ENCODE assay signal across 18 cellular contexts in the genomic region with DNA sequence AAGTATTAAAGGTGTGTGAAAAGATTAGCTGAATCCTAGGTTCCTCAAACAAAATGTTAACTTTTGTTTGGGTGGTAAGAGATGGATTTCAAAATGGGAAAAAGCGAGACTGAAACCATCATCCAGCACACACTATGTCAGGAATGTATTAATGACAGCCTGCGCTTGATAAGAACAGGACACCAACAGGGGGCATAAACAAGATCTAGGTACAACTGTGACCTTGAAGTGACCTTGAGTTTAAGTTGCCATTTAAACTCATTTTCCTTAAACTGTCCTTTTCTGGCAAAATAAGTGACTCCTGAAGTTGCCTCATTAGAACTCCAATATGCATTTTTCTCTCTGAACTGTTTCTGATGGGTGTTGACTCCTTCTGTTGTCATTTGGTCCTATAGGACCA. TPM values are rescaled to one million over a fixed set of nuclear protein-coding genes. Genes with fewer than 3 reads are reported as not detected.
DNase-seq lines count a peak whose midpoint lies in the region; ATAC-seq and TF ChIP-seq lines count a peak whose summit lies in the region.
"Had no signal": no experiment of that assay in that cellular context is flagged by ENCODE, and none has a peak within 500 bp of the region (broad histone marks: within the 10 kb centered on the region; RNA-seq: fewer than 3 reads in every experiment).

No MANE protein-coding gene starts in this region.

- peaks cover 96% of the 10 kb centered on the region for H3K4me1 Mint-ChIP-seq in stimulated activated naive CD8-positive, alpha-beta T cell treated with anti-CD3 and anti-CD28 coated beads, Interleukin-15, Interleukin-2, amounts not matched to agents 100 ng/mL and 50 ng/mL, for 24 hours (ENCODE audit: low read depth)
- peaks cover 92% of the 10 kb centered on the region for H3K4me1 Mint-ChIP-seq in activated T-helper 1 cell treated with anti-CD3 and anti-CD28 coated beads, Interleukin-12 subunit alpha, Interleukin-12 subunit beta, Interleukin-2, Interleukin-4 antibody, amounts not matched to agents 30 ng/mL and 10 ng/mL and 1 ng/mL, durations not matched to agents 14 hours and 24 hours and 36 hours (ENCODE audit: low read depth)
- H3K4me1 Mint-ChIP-seq: naive B cell had no signal

- H3K36me3 ChIP-seq in esophagus squamous epithelium (no peaks in the 10 kb centered on the region), vagina (no peaks in the 10 kb centered on the region)

- H3K4me1 ChIP-seq in esophagus squamous epithelium (peaks cover 8 to 91% (median 31%) of the 10 kb centered on the region in 3 donors), vagina (peaks cover 37% of the 10 kb centered on the region)
- H3K4me1 ChIP-seq: testis had no signal

- in situ Hi-C loops in ACHN (cut with HindIII; ENCODE audit: low pct_ligation_motif_present, low pct_unique_long_range_greater_than_20kb, low sequenced_read_pairs): no loop called here

- H3K36me3 Mint-ChIP-seq in stimulated activated naive CD8-positive, alpha-beta T cell treated with anti-CD3 and anti-CD28 coated beads, Interleukin-15, Interleukin-2, amounts not matched to agents 100 ng/mL and 50 ng/mL, for 24 hours (ENCODE audit: low read depth): peaks cover 42% of the 10 kb centered on the region
- H3K36me3 Mint-ChIP-seq in activated T-helper 1 cell treated with anti-CD3 and anti-CD28 coated beads, Interleukin-12 subunit alpha, Interleukin-12 subunit beta, Interleukin-2, Interleukin-4 antibody, amounts not matched to agents 30 ng/mL and 10 ng/mL and 1 ng/mL, durations not matched to agents 14 hours and 24 hours and 36 hours (ENCODE audit: low read depth): peaks cover 31% of the 10 kb centered on the region
- H3K36me3 Mint-ChIP-seq: naive B cell had no signal

- TF ChIP-seq POLR2A in esophagus squamous epithelium (IDR thresholded peaks at IDR 0.05) (no peak), vagina (IDR thresholded peaks at IDR 0.05) (no peak)

- H3K9me3 ChIP-seq in esophagus squamous epithelium (no peaks in the 10 kb centered on the region), vagina (no peaks in the 10 kb centered on the region)
- H3K9me3 ChIP-seq: testis had no signal

- H3K27ac ChIP-seq in esophagus squamous epithelium (peak overlapping the region in 3 of 4 donors; percentile 35 to 75 (median 43)), vagina (peak overlapping the region; percentile 32)
- H3K27ac ChIP-seq: GM23248, SK-N-MC, testis had no signal

- DNase-seq in stimulated activated naive CD8-positive, alpha-beta T cell treated with anti-CD3 and anti-CD28 coated beads, Interleukin-15, Interleukin-2, amounts not matched to agents 100 U/mL and 50 U/mL, for 24 hours: no peak
- no peak for DNase-seq in activated T-helper 1 cell treated with anti-CD3 and anti-CD28 coated beads, Interleukin-12 subunit alpha, Interleukin-12 subunit beta, Interleukin-2, Interleukin-4 antibody, amounts not matched to agents 30 ng/mL and 10 ng/mL and 1 ng/mL, durations not matched to agents 14 hours and 24 hours and 36 hours (ENCODE audit: low spot score)
- no peak for DNase-seq in esophagus squamous epithelium (lab: John Stamatoyannopoulos, UW)
- no peak for DNase-seq in vagina (ENCODE audit: extremely low spot score in 2 of 2)
- no peak for DNase-seq in 8988T
- DNase-seq in ACHN: no peak
- DNase-seq: AML-193; GM23248; naive B cell; NCI-H2081 treated with DMSO at 0.1 percent for 48 hours; NCI-H69; PC-3; stimulated activated CD4-positive, alpha-beta T cell treated with anti-CD3 and anti-CD28 coated beads, Interleukin-2, amount 100 ng/mL, for 48 hours; testis had no signal

- 89 to 90% methylated on average over 2 of the region's 2 CpGs for WGBS in esophagus squamous epithelium, 2 donors

- peak overlapping the region; percentile 98 for H3K27ac Mint-ChIP-seq in stimulated activated naive CD8-positive, alpha-beta T cell treated with anti-CD3 and anti-CD28 coated beads, Interleukin-15, Interleukin-2, amounts not matched to agents 100 ng/mL and 50 ng/mL, for 24 hours
- peak overlapping the region; percentile 92 for H3K27ac Mint-ChIP-seq in activated T-helper 1 cell treated with anti-CD3 and anti-CD28 coated beads, Interleukin-12 subunit alpha, Interleukin-12 subunit beta, Interleukin-2, Interleukin-4 antibody, amounts not matched to agents 30 ng/mL and 10 ng/mL and 1 ng/mL, durations not matched to agents 14 hours and 24 hours and 36 hours

- H3K27me3 ChIP-seq in esophagus squamous epithelium (no peaks in the 10 kb centered on the region), vagina (no peaks in the 10 kb centered on the region)
- H3K27me3 ChIP-seq: testis had no signal

- intact Hi-C loops in activated T-helper 1 cell treated with anti-CD3 and anti-CD28 coated beads, Interleukin-12 subunit alpha, Interleukin-12 subunit beta, Interleukin-2, Interleukin-4 antibody, amounts not matched to agents 30 ng/mL and 10 ng/mL and 1 ng/mL, durations not matched to agents 14 hours and 24 hours and 36 hours (cut with micrococcal nuclease): no loop called here
- intact Hi-C loops in esophagus squamous epithelium (cut with DNase I) (no loop called here), vagina (cut with DNase I) (no loop called here)

- TF ChIP-seq CTCF in esophagus squamous epithelium (IDR thresholded peaks at IDR 0.05) (no peak), vagina (IDR thresholded peaks at IDR 0.05) (no peak)

- no peaks in the 10 kb centered on the region for H3K9me3 Mint-ChIP-seq in stimulated activated naive CD8-positive, alpha-beta T cell treated with anti-CD3 and anti-CD28 coated beads, Interleukin-15, Interleukin-2, amounts not matched to agents 100 ng/mL and 50 ng/mL, for 24 hours
- no peaks in the 10 kb centered on the region for H3K9me3 Mint-ChIP-seq in activated T-helper 1 cell treated with anti-CD3 and anti-CD28 coated beads, Interleukin-12 subunit alpha, Interleukin-12 subunit beta, Interleukin-2, Interleukin-4 antibody, amounts not matched to agents 30 ng/mL and 10 ng/mL and 1 ng/mL, durations not matched to agents 14 hours and 24 hours and 36 hours
- H3K9me3 Mint-ChIP-seq: naive B cell had no signal

- peak overlapping the region; percentile 61 for H3K4me3 Mint-ChIP-seq in stimulated activated naive CD8-positive, alpha-beta T cell treated with anti-CD3 and anti-CD28 coated beads, Interleukin-15, Interleukin-2, amounts not matched to agents 100 ng/mL and 50 ng/mL, for 24 hours
- H3K4me3 Mint-ChIP-seq in activated T-helper 1 cell treated with anti-CD3 and anti-CD28 coated beads, Interleukin-12 subunit alpha, Interleukin-12 subunit beta, Interleukin-2, Interleukin-4 antibody, amounts not matched to agents 30 ng/mL and 10 ng/mL and 1 ng/mL, durations not matched to agents 14 hours and 24 hours and 36 hours: peak overlapping the region; percentile 57
- H3K4me3 Mint-ChIP-seq: naive B cell had no signal

- H3K4me3 ChIP-seq in esophagus squamous epithelium: no peak overlapping the region
- no peak overlapping the region for H3K4me3 ChIP-seq in vagina
- H3K4me3 ChIP-seq: GM23248, lung, SK-N-MC, testis had no signal

- ATAC-seq in stimulated activated naive CD8-positive, alpha-beta T cell treated with anti-CD3 and anti-CD28 coated beads, Interleukin-15, Interleukin-2, amounts not matched to agents 100 U/mL and 50 U/mL, for 24 hours: no peak
- ATAC-seq in GM18520 (IDR thresholded peaks at IDR 0.05; ENCODE audit: unreplicated experiment): no peak
- ATAC-seq: PC-3 had no signal

- H3K27me3 Mint-ChIP-seq in stimulated activated naive CD8-positive, alpha-beta T cell treated with anti-CD3 and anti-CD28 coated beads, Interleukin-15, Interleukin-2, amounts not matched to agents 100 ng/mL and 50 ng/mL, for 24 hours: no peaks in the 10 kb centered on the region
- no peaks in the 10 kb centered on the region for H3K27me3 Mint-ChIP-seq in activated T-helper 1 cell treated with anti-CD3 and anti-CD28 coated beads, Interleukin-12 subunit alpha, Interleukin-12 subunit beta, Interleukin-2, Interleukin-4 antibody, amounts not matched to agents 30 ng/mL and 10 ng/mL and 1 ng/mL, durations not matched to agents 14 hours and 24 hours and 36 hours (ENCODE audit: insufficient read depth)
- H3K27me3 Mint-ChIP-seq: naive B cell had no signal

RNA-seq across cellular contexts. Expression of a gene that starts 17.1 kb away (rescaled TPM):
- total RNA-seq in activated T-helper 1 cell treated with anti-CD3 and anti-CD28 coated beads, Interleukin-12 subunit alpha, Interleukin-12 subunit beta, Interleukin-2, Interleukin-4 antibody, amounts not matched to agents 30 ng/mL and 10 ng/mL and 1 ng/mL, durations not matched to agents 14 hours and 24 hours and 36 hours: 145 and 151 TPM in 2 replicates
- total RNA-seq in esophagus squamous epithelium (10 to 100 TPM; 34.5 to 51.3 (median 45.0) TPM), vagina (43.0 TPM)

RNA-seq across cellular contexts. Expression of a gene that starts 57.3 kb away (rescaled TPM):
- 0.26 and 0.56 TPM in 2 replicates for total RNA-seq in activated T-helper 1 cell treated with anti-CD3 and anti-CD28 coated beads, Interleukin-12 subunit alpha, Interleukin-12 subunit beta, Interleukin-2, Interleukin-4 antibody, amounts not matched to agents 30 ng/mL and 10 ng/mL and 1 ng/mL, durations not matched to agents 14 hours and 24 hours and 36 hours
- total RNA-seq in esophagus squamous epithelium: 10 to 100 TPM; 18.5 to 35.9 (median 26.3) TPM
- total RNA-seq in vagina: 22.6 TPM

Comparison
In these comparisons a context has a peak if more than half of its experiments do, and no peak if none do; other contexts are left out.
1. RNA of a gene that starts 57.3 kb away (total RNA-seq): 18.5 to 35.9 TPM in esophagus squamous epithelium and 22.6 TPM in vagina (single experiment); 0.26 to 0.56 TPM in activated T-helper 1 cell treated with anti-CD3 and anti-CD28 coated beads, Interleukin-12 subunit alpha, Interleukin-12 subunit beta, Interleukin-2, Interleukin-4 antibody, amounts not matched to agents 30 ng/mL and 10 ng/mL and 1 ng/mL, durations not matched to agents 14 hours and 24 hours and 36 hours; every median in the first group is over 10 times any median in the second.